In the genomic region with DNA sequence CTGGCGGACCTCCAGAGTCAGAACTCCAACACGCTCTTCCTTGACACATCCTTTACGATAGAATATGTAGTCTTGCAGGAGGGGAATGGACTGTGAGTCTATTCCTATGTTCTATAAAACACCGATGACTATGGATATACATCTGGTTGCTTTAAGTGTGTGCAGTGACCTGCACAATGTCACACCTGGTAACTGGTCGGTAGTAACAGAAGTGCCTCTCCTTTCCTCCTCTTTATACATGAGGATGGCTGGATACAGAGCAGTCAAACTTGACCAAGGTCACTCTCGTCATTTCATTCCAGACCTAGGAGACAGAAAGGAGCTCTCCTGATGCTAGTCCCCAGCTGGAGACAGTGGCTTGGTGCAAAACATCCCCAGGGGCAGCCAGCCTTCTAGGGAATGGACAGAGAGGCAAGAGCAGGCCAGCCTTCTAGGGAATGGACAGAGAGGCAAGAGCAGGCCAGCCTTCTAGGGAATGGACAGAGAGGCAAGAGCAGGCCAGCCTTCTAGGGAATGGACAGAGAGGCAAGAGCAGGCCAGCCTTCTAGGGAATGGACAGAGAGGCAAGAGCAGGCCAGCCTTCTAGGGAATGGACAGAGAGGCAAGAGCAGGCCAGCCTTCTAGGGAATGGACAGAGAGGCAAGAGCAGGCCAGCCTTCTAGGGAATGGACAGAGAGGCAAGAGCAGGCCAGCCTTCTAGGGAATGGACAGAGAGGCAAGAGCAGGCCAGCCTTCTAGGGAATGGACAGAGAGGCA, we compare ENCODE assay signal across 5 cellular contexts. TPM values are rescaled to one million over a fixed set of nuclear protein-coding genes. Genes with fewer than 3 reads are reported as not detected.
"Had no signal": no experiment of that assay in that cellular context is flagged by ENCODE, and none has a peak within 500 bp of the region (broad histone marks: within the 10 kb centered on the region; RNA-seq: fewer than 3 reads in every experiment).

No MANE protein-coding gene starts in this region.

RNA-seq across cellular contexts. Expression of a gene that starts 21.2 kb away (rescaled TPM):
- total RNA-seq: activated CD4-positive, alpha-beta T cell treated with anti-CD3 and anti-CD28 coated beads for 36 hours; NCI-H460; PC-9; RPMI7951; SJCRH30 had no signal
